Comparison of ENCODE assay signal across 9 cellular contexts in the genomic region with DNA sequence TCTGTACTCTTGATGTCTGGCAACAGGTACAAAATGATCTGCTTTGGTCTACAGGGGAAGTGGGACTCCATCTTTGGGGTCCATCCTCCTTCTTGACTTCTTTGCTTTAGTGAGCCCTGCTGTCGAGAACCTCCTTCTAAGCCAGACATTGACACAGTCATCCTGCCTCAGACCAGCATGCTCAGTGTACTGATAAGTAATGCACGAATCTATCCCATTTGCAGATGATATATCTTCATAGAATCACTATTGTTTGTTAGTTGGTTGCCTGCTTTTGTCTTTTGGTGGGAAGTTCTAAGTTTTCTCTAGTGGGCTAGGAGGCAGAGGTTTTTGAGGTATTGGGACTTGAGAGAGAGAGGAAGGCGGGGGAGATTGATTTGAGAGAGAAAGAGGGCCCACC. TPM values are rescaled to one million over a fixed set of nuclear protein-coding genes. Genes with fewer than 3 reads are reported as not detected.
"Had no signal": no experiment of that assay in that cellular context is flagged by ENCODE, and none has a peak within 500 bp of the region (broad histone marks: within the 10 kb centered on the region; RNA-seq: fewer than 3 reads in every experiment).

No MANE protein-coding gene starts in this region.

- ATAC-seq: GM23338, HCT116, HepG2 had no signal

- DNase-seq: HFFc6, KG1 had no signal

- H3K4me3 Mint-ChIP-seq: GM23338, HFFc6, IgD-negative memory B cell had no signal

- H3K9me3 Mint-ChIP-seq: GM23338, HFFc6, IgD-negative memory B cell had no signal

- H3K9me3 ChIP-seq: HAP-1 had no signal

- H3K4me1 Mint-ChIP-seq: IgD-negative memory B cell had no signal

- H3K27ac Mint-ChIP-seq: GM23338, HFFc6, IgD-negative memory B cell had no signal

RNA-seq across cellular contexts. Expression of a gene that starts 8.9 kb away (rescaled TPM):
- total RNA-seq: GM23338, H1, HepG2, HFFc6, HT1080 had no signal

RNA-seq across cellular contexts. Expression of a gene that starts 14.3 kb away (rescaled TPM):
- total RNA-seq: GM23338, H1, HepG2, HFFc6, HT1080 had no signal

RNA-seq across cellular contexts. Expression of a gene that starts 33.9 kb away (rescaled TPM):
- total RNA-seq: H1, HepG2, HFFc6, HT1080 had no signal
